21 cellular contexts compared by ENCODE assay signal in the genomic region with DNA sequence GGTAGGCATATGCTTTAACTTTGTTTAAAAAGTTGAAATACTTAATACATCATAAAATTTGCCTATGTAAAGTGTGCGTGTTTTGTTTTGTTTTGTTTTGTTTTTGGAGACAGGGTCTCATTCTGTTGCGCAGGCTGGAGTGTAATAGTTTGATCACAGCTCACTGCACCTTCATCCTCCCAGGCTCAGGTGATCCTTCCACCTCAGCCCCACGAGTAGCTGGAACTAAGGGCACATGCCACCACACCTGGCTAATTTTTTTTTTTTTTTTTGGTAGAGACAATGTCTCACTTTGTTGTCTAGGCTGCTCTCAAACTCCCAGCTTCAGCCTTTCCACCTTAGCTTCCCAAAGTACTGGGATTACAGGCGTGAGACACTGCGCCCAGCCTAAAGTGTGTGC.
"Had no signal": no experiment of that assay in that cellular context is flagged by ENCODE, and none has a peak within 500 bp of the region (broad histone marks: within the 10 kb centered on the region; RNA-seq: fewer than 3 reads in every experiment).

No MANE protein-coding gene starts in this region.

- H3K4me3 Mint-ChIP-seq: activated CD4-positive, alpha-beta memory T cell treated with anti-CD3 and anti-CD28 coated beads for 36 hours; activated naive CD4-positive, alpha-beta T cell treated with anti-CD3 and anti-CD28 coated beads for 36 hours; stimulated activated naive B cell treated with anti-CD40 and anti-IgM and Interleukin-4, amounts not matched to agents 10 μg/mL and 1 μg/mL and 100 μg/mL, for 72 hours had no signal

- ATAC-seq: activated CD4-positive, CD25-positive, alpha-beta regulatory T cell treated with anti-CD3 and anti-CD28 coated beads, Interleukin-2, amount 50 U/mL, for 24 hours; left lung; mucosa of descending colon; natural killer cell; right cardiac atrium; stimulated activated naive B cell treated with anti-CD40 and anti-IgM and Interleukin-4, amounts not matched to agents 10 μg/mL and 1 μg/mL and 100 μg/mL, for 72 hours; upper lobe of right lung had no signal

- H3K27me3 Mint-ChIP-seq: activated CD4-positive, alpha-beta memory T cell treated with anti-CD3 and anti-CD28 coated beads for 36 hours; stimulated activated naive B cell treated with anti-CD40 and anti-IgM and Interleukin-4, amounts not matched to agents 10 μg/mL and 1 μg/mL and 100 μg/mL, for 72 hours had no signal

- H3K9me3 ChIP-seq: ascending aorta, left lung, mucosa of descending colon, upper lobe of right lung had no signal

- H3K4me3 ChIP-seq: ascending aorta, hepatocyte, left lung, mucosa of descending colon, skin epidermis, upper lobe of right lung had no signal

- H3K27ac ChIP-seq: ascending aorta, hepatocyte, skin epidermis, upper lobe of right lung had no signal

- H3K9me3 Mint-ChIP-seq: activated CD4-positive, alpha-beta memory T cell treated with anti-CD3 and anti-CD28 coated beads for 36 hours; natural killer cell had no signal

- H3K36me3 ChIP-seq: left lung had no signal

- DNase-seq: activated CD4-positive, alpha-beta memory T cell treated with anti-CD3 and anti-CD28 coated beads for 36 hours; activated CD8-positive, alpha-beta memory T cell treated with anti-CD3 and anti-CD28 coated beads, Interleukin-2, amount 50 U/mL, for 4 hours; activated naive CD4-positive, alpha-beta T cell treated with anti-CD3 and anti-CD28 coated beads for 36 hours; kidney; left lung; mucosa of descending colon; natural killer cell; nucleus accumbens; right cardiac atrium; stimulated activated CD4-positive, alpha-beta T cell treated with anti-CD3 and anti-CD28 coated beads, Interleukin-15, amount 100 ng/mL, for 24 hours; stimulated activated CD4-positive, alpha-beta T cell treated with anti-CD3 and anti-CD28 coated beads, Interleukin-4, amount 100 ng/mL, for 1 hour; stimulated activated naive B cell treated with anti-CD40 and anti-IgM and Interleukin-4, amounts not matched to agents 10 μg/mL and 1 μg/mL and 100 μg/mL, for 72 hours; SW 1271; T-helper 9 cell; upper lobe of right lung had no signal

- H3K36me3 Mint-ChIP-seq: natural killer cell had no signal

- H3K27ac Mint-ChIP-seq: activated CD4-positive, alpha-beta memory T cell treated with anti-CD3 and anti-CD28 coated beads for 36 hours; activated naive CD4-positive, alpha-beta T cell treated with anti-CD3 and anti-CD28 coated beads for 36 hours had no signal

- H3K27me3 ChIP-seq: ascending aorta, hepatocyte, left lung, upper lobe of right lung had no signal

- FAIRE-seq: bronchial epithelial cell, endometrium, kidney had no signal
